Comparison of ENCODE assay signal across 11 cellular contexts in the genomic region with DNA sequence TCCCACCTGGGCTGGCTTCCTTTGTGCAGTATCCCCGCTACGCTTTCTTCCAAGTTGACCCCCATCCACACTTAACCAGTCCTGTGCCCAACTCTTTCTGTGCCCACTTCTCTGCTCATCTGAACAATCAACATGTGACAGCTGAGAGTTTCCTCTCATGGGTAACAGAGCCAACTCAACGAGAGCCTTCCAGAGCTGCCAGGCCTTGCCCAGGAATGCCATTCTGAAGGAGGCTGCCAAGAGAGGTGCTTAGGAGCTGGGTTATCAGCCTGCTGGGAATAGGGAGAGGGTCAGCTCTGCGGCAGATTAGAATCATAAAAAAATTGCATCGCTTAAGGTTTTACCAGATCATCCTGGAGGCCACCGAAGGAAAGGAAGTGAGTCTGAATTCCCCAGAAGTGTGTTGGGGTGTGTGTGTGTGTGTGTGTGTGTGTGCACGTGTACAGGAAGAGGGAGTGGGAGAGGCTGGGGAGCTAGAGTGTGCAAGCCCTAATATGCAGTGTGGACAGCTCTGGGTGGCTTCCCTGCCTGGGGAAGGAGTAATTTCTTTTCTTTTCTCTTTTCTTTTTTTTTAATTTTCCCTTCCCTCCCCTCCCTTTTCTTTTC.
DNase-seq lines count a peak whose midpoint lies in the region; ATAC-seq and TF ChIP-seq lines count a peak whose summit lies in the region.
"Had no signal": no experiment of that assay in that cellular context is flagged by ENCODE, and none has a peak within 500 bp of the region (broad histone marks: within the 10 kb centered on the region; RNA-seq: fewer than 3 reads in every experiment).

No MANE protein-coding gene starts in this region.

- TF ChIP-seq CTCF in NB4 (IDR thresholded peaks at IDR 0.05; ENCODE audit: low read depth, low read length) (no peak), fibroblast of pulmonary artery (IDR thresholded peaks at IDR 0.05; ENCODE audit: low read length, missing control alignments) (no peak)

- no peak for TF ChIP-seq POLR2A in NB4 (IDR thresholded peaks at IDR 0.05; ENCODE audit: extremely low read depth, insufficient read length)

- DNase-seq in CD1c-positive myeloid dendritic cell (ENCODE audit: extremely low spot score): peak; percentile 80
- peak; percentile 42 for DNase-seq in NB4 (ENCODE audit: low read depth)
- peak; percentile 69 for DNase-seq in fibroblast of pulmonary artery (ENCODE audit: low read depth)
- no peak for DNase-seq in sciatic nerve (ENCODE audit: low spot score)
- DNase-seq in effector CD4-positive, alpha-beta T cell: no peak
- no peak for DNase-seq in DMS114 treated with DMSO at 0.1 percent for 48 hours (lab: John Stamatoyannopoulos, UW; ENCODE audit: unreplicated experiment)
- DNase-seq: NCI-H2171; RPMI8226; stimulated activated CD4-positive, alpha-beta T cell treated with anti-CD3 and anti-CD28 coated beads, Interleukin-1b, Interleukin-23, amount 100 ng/mL, for 48 hours had no signal

- intact Hi-C loops in sciatic nerve (cut with DNase I): no loop called here

- ATAC-seq in sciatic nerve (peak; percentile 68), GM18511 (IDR thresholded peaks at IDR 0.05; ENCODE audit: unreplicated experiment) (no peak), HG02970 (IDR thresholded peaks at IDR 0.05; ENCODE audit: low FRiP score, unreplicated experiment) (no peak)

- H3K4me3 ChIP-seq in NB4 (ENCODE audit: low read depth, low read length) (no peak overlapping the region), fibroblast of pulmonary artery (replicated peaks; ENCODE audit: low read depth, low read length) (no peak overlapping the region)

Comparison
In these comparisons a context has a peak if more than half of its experiments do, and no peak if none do; other contexts are left out.
1. DNase-seq: peak in CD1c-positive myeloid dendritic cell (single experiment), NB4 (single experiment) and fibroblast of pulmonary artery (single experiment); none in sciatic nerve (single experiment), effector CD4-positive, alpha-beta T cell (single experiment) and DMS114 treated with DMSO at 0.1 percent for 48 hours (single experiment).